8 cellular contexts compared by ENCODE assay signal in genomic region chr20:4592316-4593148, GRCh38.
DNase-seq lines count a peak whose midpoint lies in the region; FAIRE-seq and TF ChIP-seq lines count a peak whose summit lies in the region.

No MANE protein-coding gene starts in this region.

- no peaks in the 10 kb centered on the region for H3K36me3 Mint-ChIP-seq in osteocyte (ENCODE audit: unreplicated experiment)
- no peaks in the 10 kb centered on the region for H3K36me3 Mint-ChIP-seq in type B pancreatic cell

- no peak for TF ChIP-seq POLR2A in H54 (IDR thresholded peaks at IDR 0.05; ENCODE audit: low read depth, low read length)

- H3K27ac Mint-ChIP-seq in osteocyte (ENCODE audit: unreplicated experiment) (no peak overlapping the region), type B pancreatic cell (peak overlapping the region; percentile 43)

- H3K9me3 Mint-ChIP-seq in osteocyte (ENCODE audit: unreplicated experiment) (no peaks in the 10 kb centered on the region), type B pancreatic cell (no peaks in the 10 kb centered on the region)

- H3K4me1 Mint-ChIP-seq in osteocyte (ENCODE audit: unreplicated experiment) (peaks cover 6% of the 10 kb centered on the region), type B pancreatic cell (ENCODE audit: unreplicated experiment) (peaks cover 5% of the 10 kb centered on the region)

- peak overlapping the region; percentile 42 to 56 for H3K4me3 ChIP-seq in foreskin fibroblast (ENCODE audit: low read depth in 1 of 2, low read length in 2 of 2)

- H3K4me3 Mint-ChIP-seq in osteocyte (ENCODE audit: unreplicated experiment) (no peak overlapping the region), type B pancreatic cell (peak overlapping the region; percentile 75)

- peak; percentile 82 for DNase-seq in AG08396 (ENCODE audit: low spot score)
- peak; percentile 59 for DNase-seq in H54 (ENCODE audit: insufficient read length, low spot score)
- DNase-seq in OCI-M1 (lab: John Stamatoyannopoulos, UW) = peak; percentile 73
- peak; percentile 22 to 43 for DNase-seq in activated T-helper 1 cell treated with anti-CD3 and anti-CD28 coated beads, Interleukin-2, amount 50 U/mL, for 16 hours (ENCODE audit: low read depth in 1 of 2, low spot score in 1 of 2)
- DNase-seq in foreskin fibroblast = peak in 1 of 2 donors; percentile 77
- peak; percentile 87 for DNase-seq in osteocyte (ENCODE audit: extremely low spot score, unreplicated experiment)
- peak; percentile 83 for DNase-seq in type B pancreatic cell (ENCODE audit: extremely low spot score, unreplicated experiment)
- DNase-seq in cerebellar nuclear complex (lab: John Stamatoyannopoulos, UW) = no peak

- peaks cover 34% of the 10 kb centered on the region for H3K27me3 Mint-ChIP-seq in osteocyte (ENCODE audit: unreplicated experiment)
- peaks cover 50% of the 10 kb centered on the region for H3K27me3 Mint-ChIP-seq in type B pancreatic cell

- no peak for FAIRE-seq in H54 (lab: Jason Lieb, UNC)

- TF ChIP-seq CTCF in foreskin fibroblast (IDR thresholded peaks at IDR 0.05; ENCODE audit: low read depth, low read length) (peak; percentile 83), osteocyte (IDR thresholded peaks at IDR 0.05) (peak; percentile 97), type B pancreatic cell (conservative IDR thresholded peaks at IDR 0.05) (peak; percentile 98)

Comparison
In these comparisons a context has a peak if more than half of its experiments do, and no peak if none do; other contexts are left out.
1. DNase-seq: peak in AG08396 (single experiment), H54 (single experiment), OCI-M1 (single experiment), activated T-helper 1 cell treated with anti-CD3 and anti-CD28 coated beads, Interleukin-2, amount 50 U/mL, for 16 hours (2 of 2), osteocyte (single experiment) and type B pancreatic cell (single experiment); none in cerebellar nuclear complex (0 of 2).
2. Peak in every context shown above with its lines, with median percentiles within 50 percentile points of each other: CTCF ChIP-seq.